In the genomic region with DNA sequence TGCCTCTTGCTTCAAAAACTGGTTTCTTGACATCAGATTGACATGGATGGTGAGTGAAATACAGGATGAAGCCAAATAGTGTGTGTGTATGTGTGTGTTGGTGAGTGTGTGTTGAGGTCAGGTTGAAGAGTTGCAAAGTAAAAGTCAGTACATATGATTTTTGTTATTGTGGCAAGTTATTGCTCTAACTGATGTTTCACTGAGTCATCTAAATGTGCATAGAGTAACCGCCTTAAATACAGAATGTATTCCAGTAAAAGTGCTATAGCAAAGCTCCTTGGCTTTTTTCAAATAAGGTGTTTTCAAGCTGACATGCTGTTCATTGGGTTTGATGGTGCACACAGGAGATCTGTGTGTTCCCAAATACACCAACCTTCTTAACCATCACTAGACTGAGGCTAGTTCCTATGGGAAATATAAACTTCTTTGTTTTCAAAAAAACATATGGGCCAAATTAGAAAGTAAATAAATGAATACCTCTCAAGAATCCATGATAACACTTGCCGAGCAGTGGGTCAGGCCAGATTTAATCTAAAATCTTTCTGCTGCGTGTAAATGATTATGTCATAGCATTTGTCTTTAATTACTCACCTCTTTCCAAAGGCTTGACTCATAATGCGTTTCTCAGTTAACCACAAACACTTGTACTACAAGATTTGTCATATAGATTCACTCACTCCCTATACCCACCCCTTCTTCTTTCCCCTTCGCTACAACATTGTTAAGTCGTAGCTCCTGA, we compare ENCODE assay signal across 11 cellular contexts.
A peak's percentile ranks its signal among the peaks of the same experiment; 100 is the strongest.
DNase-seq lines count a peak whose midpoint lies in the region; ATAC-seq and TF ChIP-seq lines count a peak whose summit lies in the region.
"Had no signal": no experiment of that assay in that cellular context is flagged by ENCODE, and none has a peak within 500 bp of the region (broad histone marks: within the 10 kb centered on the region; RNA-seq: fewer than 3 reads in every experiment).

No MANE protein-coding gene starts in this region.

- H2AFZ ChIP-seq in IMR-90 (replicated peaks; ENCODE audit: low read length, poor library complexity), result no peak overlapping the region
- no peak overlapping the region for H2AFZ ChIP-seq in mammary epithelial cell (ENCODE audit: low read depth, low read length)

- no peak overlapping the region for H3K56ac ChIP-seq in IMR-90 (ENCODE audit: extremely low read depth, insufficient read depth, low read length)

- in situ Hi-C loops in IMR-90 (cut with MboI; ENCODE audit: low sequenced_read_pairs), result no loop called here
- in situ Hi-C loops in mammary epithelial cell (cut with MboI; ENCODE audit: low sequenced_read_pairs in 2 of 2), result no loop called here

- peak overlapping the region; percentile 16; the same call in 1 of the 2 replicates for H4K5ac ChIP-seq in IMR-90 (ENCODE audit: low read depth, low read length)

- no peak overlapping the region; the same call in 1 of the 2 replicates for H3K4ac ChIP-seq in IMR-90 (ENCODE audit: low read depth, low read length)

- dilution Hi-C loops in IMR-90 (cut with HindIII; ENCODE audit: low sequenced_read_pairs, unreplicated experiment) (no loop called here), mammary epithelial cell (cut with HindIII; ENCODE audit: low sequenced_read_pairs) (no loop called here)

- peak overlapping the region in 1 of 2 experiments; percentile 57; a peak in 1 of 4 replicates for H4K8ac ChIP-seq in IMR-90 (ENCODE audit: low read depth in 2 of 2, low read length in 2 of 2)

- no peaks in the 10 kb centered on the region; the same call in 1 of the 2 replicates for H3K9me1 ChIP-seq in IMR-90 (ENCODE audit: insufficient read depth, low read length)

- H3K9me3 ChIP-seq in IMR-90 (ENCODE audit: control insufficient read depth, insufficient read depth, low read length) (no peaks in the 10 kb centered on the region), mammary epithelial cell (replicated peaks; ENCODE audit: insufficient read depth, low read length) (peaks cover 11% of the 10 kb centered on the region)

- POLR2A ChIA-PET in IMR-90 (lab: Charles Lee; ENCODE audit: unreplicated experiment), result no interaction called here

- no peak overlapping the region for H2BK15ac ChIP-seq in IMR-90 (ENCODE audit: low read depth, low read length)

- TF ChIP-seq CTCF in IMR-90 (conservative IDR thresholded peaks at IDR 0.05; ENCODE audit: low read depth, low read length), result no peak
- no peak for TF ChIP-seq CTCF in mammary epithelial cell (conservative IDR thresholded peaks at IDR 0.05 in 1 of 2, IDR thresholded peaks at IDR 0.05 in 1 of 2; ENCODE audit: extremely low read depth in 1 of 2, insufficient read depth in 1 of 2, low read depth in 1 of 2, low read length in 2 of 2)

- H3K4me2 ChIP-seq in IMR-90 (ENCODE audit: low read depth, low read length) (peak overlapping the region; percentile 81; the same call in 1 of the 2 replicates), mammary epithelial cell (ENCODE audit: insufficient read depth, low read depth, low read length) (no peak overlapping the region)

- H2BK5ac ChIP-seq in IMR-90 (ENCODE audit: low read depth, low read length, poor library complexity, severe bottlenecking), result peak overlapping the region; percentile 82

- H4K20me1 ChIP-seq in IMR-90 (ENCODE audit: insufficient read depth, low read length) (no peaks in the 10 kb centered on the region; the same call in 1 of the 2 replicates), mammary epithelial cell (ENCODE audit: insufficient read depth, low read length) (peaks cover 10% of the 10 kb centered on the region)

- no peak overlapping the region for H3K14ac ChIP-seq in IMR-90 (replicated peaks; ENCODE audit: low read depth, low read length)

- DNase-seq in stimulated activated CD4-positive, alpha-beta T cell treated with anti-CD3 and anti-CD28 coated beads, Interleukin-15, amount 100 ng/mL, for 48 hours (ENCODE audit: low read depth in 2 of 2), result peak; percentile 0 to 5
- DNase-seq in stimulated activated CD4-positive, alpha-beta T cell treated with anti-CD3 and anti-CD28 coated beads, Interleukin-2, amount 100 ng/mL, for 24 hours, result no peak
- DNase-seq in IMR-90, result peak; percentile 98
- peak; percentile 89 for DNase-seq in mammary epithelial cell
- DNase-seq in cortex of kidney (lab: John Stamatoyannopoulos, UW), result no peak
- DNase-seq in NCI-H2227 treated with DMSO at 0.1 percent for 48 hours (lab: John Stamatoyannopoulos, UW), result no peak
- DNase-seq in GDM1 (lab: John Stamatoyannopoulos, UW), result no peak
- DNase-seq: activated naive CD8-positive, alpha-beta T cell treated with anti-CD3 and anti-CD28 coated beads, Interleukin-2, amount 10 ng/mL, durations not matched to agents 7 days and 5 days; DND-41; NCI-H1694 had no signal

- CTCF ChIA-PET in IMR-90 (lab: Yijun Ruan, JAX), result no interaction called here
- CTCF ChIA-PET in mammary epithelial cell (lab: Charles Lee; ENCODE audit: low non-redundant PET), result interaction anchor here (0.5 to 0.7 kb wide), 2 partner anchors 257 to 619 kb away, joined by 3 to 4 read pairs; no protein-coding TSS in a partner anchor

- WGBS in IMR-90 (ENCODE audit: extremely low coverage in 2 of 2, insufficient read length in 1 of 2), 2 experiments, result no CpG with 5 or more reads among the region's 6 CpGs
- WGBS in mammary epithelial cell (ENCODE audit: low coverage, missing lambda C conversion rate), result 3% methylated on average over 6 of the region's 6 CpGs

- peak overlapping the region; percentile 71; the same call in 1 of the 2 replicates for H3K18ac ChIP-seq in IMR-90 (ENCODE audit: low read depth, low read length)

- no peak overlapping the region for H2AK9ac ChIP-seq in IMR-90 (replicated peaks; ENCODE audit: low read depth, low read length, poor library complexity)

- H2BK120ac ChIP-seq in IMR-90 (ENCODE audit: low read depth, low read length), result peak overlapping the region; percentile 56; the same call in 1 of the 2 replicates

- H3K27ac ChIP-seq in IMR-90 (ENCODE audit: insufficient read depth, low read length), result no peak overlapping the region
- H3K27ac ChIP-seq in mammary epithelial cell (ENCODE audit: insufficient read depth, low read depth, low read length), result no peak overlapping the region

- H3K4me3 ChIP-seq in IMR-90 (ENCODE audit: insufficient read depth, low read depth, low read length) (no peak overlapping the region), mammary epithelial cell (replicated peaks in 1 of 3; ENCODE audit: insufficient read depth in 1 of 3, low read depth in 2 of 3, low read length in 3 of 3) (no peak overlapping the region)

- no peak for TF ChIP-seq RAD21 in IMR-90 (IDR thresholded peaks at IDR 0.05; ENCODE audit: low read length)

- H2AK5ac ChIP-seq in IMR-90 (ENCODE audit: low read depth, low read length), result no peak overlapping the region

- peaks cover 10% of the 10 kb centered on the region for H3K4me1 ChIP-seq in IMR-90 (ENCODE audit: control insufficient read depth, insufficient read depth, low read length)
- no peaks in the 10 kb centered on the region for H3K4me1 ChIP-seq in mammary epithelial cell (ENCODE audit: insufficient read depth, low read length)

- H3K36me3 ChIP-seq in IMR-90 (ENCODE audit: control insufficient read depth, insufficient read depth, low read length) (peaks cover 2% of the 10 kb centered on the region; the same call in 1 of the 2 replicates), mammary epithelial cell (ENCODE audit: insufficient read depth, low read length) (no peaks in the 10 kb centered on the region)

- 0 out of 2 replicates have a peak overlapping the region, but pooled peaks have one; percentile 67 for H2BK20ac ChIP-seq in IMR-90 (ENCODE audit: low read depth, low read length)

- peak overlapping the region; percentile 60 for H4K91ac ChIP-seq in IMR-90 (ENCODE audit: insufficient read depth, low read depth, low read length)

- H3K9ac ChIP-seq in IMR-90 (ENCODE audit: low read depth, low read length), result no peak overlapping the region
- no peak overlapping the region for H3K9ac ChIP-seq in mammary epithelial cell (ENCODE audit: insufficient read depth, low read length)

- H3K27me3 ChIP-seq in IMR-90 (ENCODE audit: control insufficient read depth, insufficient read depth, low read length), result no peaks in the 10 kb centered on the region
- H3K27me3 ChIP-seq in mammary epithelial cell (ENCODE audit: insufficient read depth, low read length), result peaks cover 51% of the 10 kb centered on the region

- BruUV-seq in IMR-90 (replicated peaks; lab: Mats Ljungman, UMichigan), result no TSS peak
- BruUV-seq in mammary epithelial cell (replicated peaks; lab: Mats Ljungman, UMichigan), result no TSS peak

- no peaks in the 10 kb centered on the region for H3K79me2 ChIP-seq in mammary epithelial cell (ENCODE audit: insufficient read depth, low read length)

- TF ChIP-seq POLR2A in IMR-90 (IDR thresholded peaks at IDR 0.05; ENCODE audit: low read depth, low read length), result no peak

- intact Hi-C loops in IMR-90 (cut with micrococcal nuclease), result no loop called here
- intact Hi-C loops in mammary epithelial cell (cut with micrococcal nuclease), result no loop called here

- 0 out of 2 replicates have a peak overlapping the region, but pooled peaks have one; percentile 18 for H3K23ac ChIP-seq in IMR-90 (ENCODE audit: low read depth, low read length)

- no peaks in the 10 kb centered on the region for H3K79me1 ChIP-seq in IMR-90 (ENCODE audit: low read depth in 1 of 2, low read length in 2 of 2)

- peak; percentile 87 for ATAC-seq in IMR-90 (ENCODE audit: low read depth)
- no peak for ATAC-seq in GM21723 (IDR thresholded peaks at IDR 0.05; ENCODE audit: unreplicated experiment)

TF ChIP-seq in IMR-90, 13 proteins besides CTCF, POLR2A, EP300 and RAD21 (continues in another document):
- TF ChIP-seq ELK1 (IDR thresholded peaks at IDR 0.05; ENCODE audit: borderline replicate concordance, low read depth, low read length) (no peak), MAZ (IDR thresholded peaks at IDR 0.05; ENCODE audit: borderline replicate concordance, low read depth, low read length) (peak; percentile 40; the same call in 1 of the 2 replicates), CHD1 (IDR thresholded peaks at IDR 0.05; ENCODE audit: low read depth, low read length) (no peak), FOS (IDR thresholded peaks at IDR 0.05; ENCODE audit: low read depth, low read length) (peak; percentile 98), RFX5 (IDR thresholded peaks at IDR 0.05; ENCODE audit: low read depth, low read length) (no peak), SMC3 (IDR thresholded peaks at IDR 0.05; ENCODE audit: low read depth, low read length) (no peak), MAFK (IDR thresholded peaks at IDR 0.05; ENCODE audit: low read depth, low read length) (peak; percentile 70), CEBPB (IDR thresholded peaks at IDR 0.05; ENCODE audit: low read depth, low read length) (peak; percentile 72), MXI1 (IDR thresholded peaks at IDR 0.05; ENCODE audit: borderline replicate concordance, low read depth, low read length) (no peak)

Comparison
In these comparisons a context has a peak if more than half of its experiments do, and no peak if none do; other contexts are left out.
1. DNase-seq: peak in stimulated activated CD4-positive, alpha-beta T cell treated with anti-CD3 and anti-CD28 coated beads, Interleukin-15, amount 100 ng/mL, for 48 hours (2 of 2), IMR-90 (single experiment) and mammary epithelial cell (single experiment); none in stimulated activated CD4-positive, alpha-beta T cell treated with anti-CD3 and anti-CD28 coated beads, Interleukin-2, amount 100 ng/mL, for 24 hours (0 of 2), cortex of kidney (single experiment), NCI-H2227 treated with DMSO at 0.1 percent for 48 hours (single experiment) and GDM1 (single experiment).